9 cellular contexts compared by ENCODE assay signal in the genomic region with DNA sequence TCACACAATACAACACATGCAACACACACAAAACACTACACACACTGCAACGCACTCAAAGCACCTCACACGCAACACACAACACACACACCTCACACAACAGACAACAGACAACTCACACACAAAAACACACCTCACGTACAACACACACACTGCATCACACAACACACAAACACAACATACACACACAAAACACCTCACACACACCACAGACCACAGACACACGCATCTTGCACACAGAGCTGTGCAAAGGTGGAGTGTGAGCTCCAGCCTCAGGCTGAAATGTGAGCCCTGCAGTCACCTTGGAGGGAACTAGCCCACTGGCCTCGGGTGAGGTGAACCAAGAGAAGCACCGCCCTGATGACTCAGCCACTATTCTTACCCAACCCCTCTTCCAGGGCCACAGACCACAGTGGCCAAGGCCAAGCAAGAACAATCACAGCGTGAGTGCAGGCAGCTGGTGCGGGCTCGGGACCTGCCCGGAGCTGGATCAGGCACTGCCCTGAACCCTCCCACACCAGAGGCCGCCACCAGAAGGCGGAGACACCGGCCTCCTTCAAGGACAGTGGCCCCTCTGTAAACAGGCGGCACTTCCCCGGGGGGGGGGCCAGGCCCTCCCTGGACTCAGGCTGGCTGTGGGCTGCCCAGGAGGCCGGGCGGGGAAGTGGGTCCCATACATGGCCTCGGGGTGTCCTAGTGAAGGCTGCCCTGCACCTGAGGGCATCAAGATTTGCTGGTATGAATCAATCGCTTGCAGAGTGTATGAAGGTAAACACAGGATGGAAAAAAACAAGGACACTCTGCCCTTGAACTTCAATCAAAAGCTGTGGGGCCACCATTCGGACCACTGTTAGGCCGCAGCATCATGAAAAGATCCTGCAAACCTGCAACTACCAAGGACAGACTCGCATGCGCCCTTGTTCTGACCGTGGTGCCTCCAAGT.
DNase-seq lines count a peak whose midpoint lies in the region; ATAC-seq, FAIRE-seq and TF ChIP-seq lines count a peak whose summit lies in the region.
"Had no signal": no experiment of that assay in that cellular context is flagged by ENCODE, and none has a peak within 500 bp of the region (broad histone marks: within the 10 kb centered on the region; RNA-seq: fewer than 3 reads in every experiment).

No MANE protein-coding gene starts in this region.

- H3K4me3 Mint-ChIP-seq in CD8-positive, alpha-beta memory T cell = no peak overlapping the region
- H3K4me3 Mint-ChIP-seq: activated T-cell treated with anti-CD3 and anti-CD28 coated beads, Interleukin-2, amount 50 U/mL, for 4 hours had no signal

- H3K4me3 ChIP-seq in epithelial cell of esophagus (ENCODE audit: low read length) = no peak overlapping the region
- H3K4me3 ChIP-seq in CD8-positive, alpha-beta memory T cell (ENCODE audit: low read length) = no peak overlapping the region

- ATAC-seq in GM19467 (IDR thresholded peaks at IDR 0.05; ENCODE audit: unreplicated experiment) = peak; percentile 76
- peak; percentile 65 for ATAC-seq in HG03439 (IDR thresholded peaks at IDR 0.05; ENCODE audit: unreplicated experiment)

- no peak overlapping the region for H3K27ac Mint-ChIP-seq in CD8-positive, alpha-beta memory T cell

- peaks cover 0 to 7% (median 2%) of the 10 kb centered on the region in 5 donors for H3K9me3 Mint-ChIP-seq in CD8-positive, alpha-beta memory T cell
- H3K9me3 Mint-ChIP-seq: activated T-cell treated with anti-CD3 and anti-CD28 coated beads, Interleukin-2, amount 50 U/mL, for 4 hours had no signal

- FAIRE-seq in RCC 7860 (lab: Jason Lieb, UNC) = peak; percentile 95

- TF ChIP-seq CTCF in epithelial cell of esophagus (IDR thresholded peaks at IDR 0.05; ENCODE audit: insufficient read depth, low read depth, low read length, missing control alignments) = no peak

- CTCF ChIA-PET in CD8-positive, alpha-beta memory T cell (lab: Charles Lee) = no interaction called here

- POLR2A ChIA-PET in CD8-positive, alpha-beta memory T cell (lab: Charles Lee) = no interaction called here

- no peaks in the 10 kb centered on the region for H3K36me3 Mint-ChIP-seq in CD8-positive, alpha-beta memory T cell

- H3K9me3 ChIP-seq in CD8-positive, alpha-beta memory T cell (ENCODE audit: low read length) = no peaks in the 10 kb centered on the region

- no peaks in the 10 kb centered on the region for H3K27me3 Mint-ChIP-seq in CD8-positive, alpha-beta memory T cell

- H3K4me1 Mint-ChIP-seq in CD8-positive, alpha-beta memory T cell = no peaks in the 10 kb centered on the region

- no peak overlapping the region for H3K27ac ChIP-seq in CD8-positive, alpha-beta memory T cell (ENCODE audit: low read depth, low read length)

- H3K27me3 ChIP-seq in CD8-positive, alpha-beta memory T cell (ENCODE audit: insufficient read depth, low read length, poor library complexity, severe bottlenecking) = no peaks in the 10 kb centered on the region

- no peaks in the 10 kb centered on the region for H3K4me1 ChIP-seq in CD8-positive, alpha-beta memory T cell (ENCODE audit: insufficient read depth, low read length)

- no peaks in the 10 kb centered on the region for H3K36me3 ChIP-seq in CD8-positive, alpha-beta memory T cell (ENCODE audit: insufficient read depth, low read length)

- peak; percentile 75 for DNase-seq in GDM1 (lab: John Stamatoyannopoulos, UW)
- peak; percentile 98 for DNase-seq in RCC 7860 (ENCODE audit: low spot score)
- peak; percentile 91 for DNase-seq in epithelial cell of esophagus (ENCODE audit: low read depth)
- DNase-seq in myocyte (ENCODE audit: low read depth) = peak; percentile 100
- DNase-seq in inferior parietal cortex (ENCODE audit: extremely low spot score) = no peak
- no peak for DNase-seq in CD8-positive, alpha-beta memory T cell
- DNase-seq: activated T-cell treated with anti-CD3 and anti-CD28 coated beads, Interleukin-2, amount 50 U/mL, for 4 hours had no signal

Comparison
In these comparisons a context has a peak if more than half of its experiments do, and no peak if none do; other contexts are left out.
1. DNase-seq: peak in GDM1 (single experiment), RCC 7860 (single experiment), epithelial cell of esophagus (single experiment) and myocyte (single experiment); none in inferior parietal cortex (single experiment) and CD8-positive, alpha-beta memory T cell (0 of 5).